ENCODE assay signal across 8 cellular contexts in the genomic region with DNA sequence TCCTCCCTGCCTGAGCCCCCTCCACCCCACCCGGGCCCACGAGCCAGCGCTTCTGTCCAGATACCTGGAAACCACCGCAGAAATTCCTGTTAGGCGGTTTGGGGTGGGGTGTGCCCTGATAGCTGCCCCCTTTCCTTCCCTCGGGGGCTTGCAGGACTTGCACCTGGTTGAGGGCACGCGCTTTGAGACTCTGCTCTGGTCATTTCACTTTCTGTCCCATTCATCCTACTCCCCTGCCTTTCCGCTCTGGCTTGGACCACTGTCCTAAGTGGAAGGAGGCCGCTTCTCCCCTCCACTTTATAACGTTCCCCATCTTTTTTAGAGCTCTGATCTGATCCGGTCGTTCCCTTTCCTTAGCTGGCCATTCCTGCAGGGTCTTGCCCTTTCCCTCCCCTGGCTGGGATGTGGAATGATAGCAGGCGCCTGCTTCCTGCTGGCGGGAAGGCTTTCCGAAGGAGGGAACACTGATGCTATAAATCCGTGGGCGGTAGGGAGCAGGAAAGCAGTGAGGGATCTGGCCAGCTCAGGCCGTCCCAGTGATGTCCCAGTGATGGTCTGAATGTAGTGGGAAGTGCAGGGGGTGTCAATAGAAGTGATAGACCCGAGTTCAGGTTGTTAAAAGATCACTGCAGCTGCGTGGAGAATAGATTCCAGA. TPM values are rescaled to one million over a fixed set of nuclear protein-coding genes. Genes with fewer than 3 reads are reported as not detected.
DNase-seq lines count a peak whose midpoint lies in the region; ATAC-seq and TF ChIP-seq lines count a peak whose summit lies in the region.
"Had no signal": no experiment of that assay in that cellular context is flagged by ENCODE, and none has a peak within 500 bp of the region (broad histone marks: within the 10 kb centered on the region; RNA-seq: fewer than 3 reads in every experiment).

No MANE protein-coding gene starts in this region.

- no peaks in the 10 kb centered on the region; the same call in 1 of the 2 replicates for H3K4me1 ChIP-seq in H9 (ENCODE audit: insufficient read depth, low read length)
- peaks cover 0 to 54% of the 10 kb centered on the region in 2 donors for H3K4me1 ChIP-seq in right atrium auricular region

- WGBS in H9 (ENCODE audit: extremely low coverage, insufficient read length, low lambda C conversion rate): no CpG with 5 or more reads among the region's 21 CpGs

- H3K27me3 Mint-ChIP-seq in H9 (ENCODE audit: low read depth) (no peaks in the 10 kb centered on the region), T-cell (no peaks in the 10 kb centered on the region)

- H4K91ac ChIP-seq in H9 (ENCODE audit: insufficient read length, low read depth, low read length): no peak overlapping the region

- no peaks in the 10 kb centered on the region for H3K27me3 ChIP-seq in H9 (ENCODE audit: insufficient read depth, low read length)
- no peaks in the 10 kb centered on the region for H3K27me3 ChIP-seq in right atrium auricular region

- DNase-seq in H9: no peak
- no peak for DNase-seq in T-cell
- no peak for DNase-seq in right atrium auricular region (ENCODE audit: low spot score)
- no peak for DNase-seq in stimulated activated effector memory CD8-positive, alpha-beta T cell treated with anti-CD3 and anti-CD28 coated beads, Interleukin-12 subunit alpha, Interleukin-12 subunit beta, amount 100 ng/mL, for 72 hours (ENCODE audit: low spot score in 2 of 2)
- no peak for DNase-seq in omental fat pad (ENCODE audit: low spot score)
- DNase-seq: NCI-H1436 had no signal

- no peak overlapping the region for H3K14ac ChIP-seq in H9 (ENCODE audit: insufficient read depth, low read length)

- no peaks in the 10 kb centered on the region for H4K20me1 ChIP-seq in H9 (ENCODE audit: control insufficient read depth, insufficient read depth, insufficient read length)

- no peak overlapping the region for H3T11ph ChIP-seq in H9 (ENCODE audit: low read length)

- no peak overlapping the region for H2BK12ac ChIP-seq in H9 (ENCODE audit: insufficient read length, low read depth, low read length)

- H2BK120ac ChIP-seq in H9 (ENCODE audit: low read depth, low read length, poor library complexity, severe bottlenecking): no peak overlapping the region

- H4K5ac ChIP-seq in H9 (ENCODE audit: insufficient read length, low read depth, low read length): no peak overlapping the region

- H3K27ac ChIP-seq in H9 (ENCODE audit: insufficient read length, low read depth, low read length): no peak overlapping the region
- peak overlapping the region in 1 of 2 donors; percentile 35 for H3K27ac ChIP-seq in right atrium auricular region

- peaks cover 15 to 18% of the 10 kb centered on the region in 2 experiments for H3K4me1 Mint-ChIP-seq in H9
- H3K4me1 Mint-ChIP-seq in T-cell: peaks cover 23 to 41% (median 24%) of the 10 kb centered on the region in 3 donors
- peaks cover 24% of the 10 kb centered on the region for H3K4me1 Mint-ChIP-seq in stimulated activated effector memory CD8-positive, alpha-beta T cell treated with anti-CD3 and anti-CD28 coated beads, Interleukin-12 subunit alpha, Interleukin-12 subunit beta, amount 100 ng/mL, for 72 hours

- H3K56ac ChIP-seq in H9 (ENCODE audit: insufficient read length, low read depth, low read length): no peak overlapping the region

- H2BK20ac ChIP-seq in H9 (ENCODE audit: low read depth, low read length, poor library complexity, severe bottlenecking): no peak overlapping the region

- peak overlapping the region in 2 of 3 experiments; percentile 27 to 76; a peak in 3 of 7 replicates for H3K27ac Mint-ChIP-seq in H9
- no peak overlapping the region for H3K27ac Mint-ChIP-seq in T-cell
- H3K27ac Mint-ChIP-seq in stimulated activated effector memory CD8-positive, alpha-beta T cell treated with anti-CD3 and anti-CD28 coated beads, Interleukin-12 subunit alpha, Interleukin-12 subunit beta, amount 100 ng/mL, for 72 hours: peak overlapping the region; percentile 87

- no peak overlapping the region for H3K18ac ChIP-seq in H9 (ENCODE audit: insufficient read length, low read depth, low read length)

- no peak overlapping the region for H3K23ac ChIP-seq in H9 (ENCODE audit: insufficient read length, low read depth, low read length)

- peaks cover 44 to 70% (median 48%) of the 10 kb centered on the region in 3 experiments for H3K36me3 Mint-ChIP-seq in H9 (ENCODE audit: insufficient read depth in 1 of 3, low read depth in 3 of 3)
- peaks cover 19% of the 10 kb centered on the region for H3K36me3 Mint-ChIP-seq in T-cell
- H3K36me3 Mint-ChIP-seq in stimulated activated effector memory CD8-positive, alpha-beta T cell treated with anti-CD3 and anti-CD28 coated beads, Interleukin-12 subunit alpha, Interleukin-12 subunit beta, amount 100 ng/mL, for 72 hours: peaks cover 19% of the 10 kb centered on the region

- peak overlapping the region; percentile 9 for H3K9ac ChIP-seq in H9 (ENCODE audit: extremely low read depth, insufficient read length, low read length)

- H4K8ac ChIP-seq in H9 (replicated peaks; ENCODE audit: insufficient read length, low read depth, low read length): no peak overlapping the region

- no peak overlapping the region for H3K4ac ChIP-seq in H9 (ENCODE audit: low read depth, low read length)

- no peak overlapping the region for H2AK5ac ChIP-seq in H9 (ENCODE audit: insufficient read length, low read length)

- H3K9me3 Mint-ChIP-seq in H9 (peaks cover 31% of the 10 kb centered on the region in 2 experiments), T-cell (no peaks in the 10 kb centered on the region)
- H3K9me3 Mint-ChIP-seq in stimulated activated effector memory CD8-positive, alpha-beta T cell treated with anti-CD3 and anti-CD28 coated beads, Interleukin-12 subunit alpha, Interleukin-12 subunit beta, amount 100 ng/mL, for 72 hours: no peaks in the 10 kb centered on the region

- POLR2A ChIA-PET in T-cell (lab: Charles Lee): no interaction called here

- peak overlapping the region; percentile 85 to 96 for H3K4me3 Mint-ChIP-seq in H9
- H3K4me3 Mint-ChIP-seq in T-cell: peak overlapping the region; percentile 70 to 84 (median 80)
- peak overlapping the region; percentile 80 for H3K4me3 Mint-ChIP-seq in stimulated activated effector memory CD8-positive, alpha-beta T cell treated with anti-CD3 and anti-CD28 coated beads, Interleukin-12 subunit alpha, Interleukin-12 subunit beta, amount 100 ng/mL, for 72 hours

- ATAC-seq in T-cell (replicated peaks in 1 of 4) (no peak), HG02981 (IDR thresholded peaks at IDR 0.05; ENCODE audit: unreplicated experiment) (no peak), omental fat pad (ENCODE audit: low FRiP score) (no peak), GM19035 (IDR thresholded peaks at IDR 0.05; ENCODE audit: unreplicated experiment) (no peak)
- ATAC-seq in stimulated activated effector memory CD8-positive, alpha-beta T cell treated with anti-CD3 and anti-CD28 coated beads, Interleukin-12 subunit alpha, Interleukin-12 subunit beta, amount 100 ng/mL, for 72 hours: no peak

- peak overlapping the region; percentile 68 to 82 for H3K4me3 ChIP-seq in right atrium auricular region

- no peak overlapping the region for H2AFZ ChIP-seq in H9 (ENCODE audit: low read length)

- H3K79me1 ChIP-seq in H9 (ENCODE audit: insufficient read depth, low read depth, low read length, poor library complexity, severe bottlenecking): no peaks in the 10 kb centered on the region

- peaks cover 21% of the 10 kb centered on the region; the same call in 1 of the 2 replicates for H3K79me2 ChIP-seq in H9 (ENCODE audit: insufficient read depth, low read length)

- peak overlapping the region; percentile 38 for H3K4me2 ChIP-seq in H9 (ENCODE audit: insufficient read depth, insufficient read length, low read length)

- H2BK5ac ChIP-seq in H9 (ENCODE audit: insufficient read length, low read length): no peak overlapping the region

- H3K23me2 ChIP-seq in H9 (ENCODE audit: insufficient read length, low read depth, low read length, poor library complexity, severe bottlenecking): peaks cover 9% of the 10 kb centered on the region

- H3K9me3 ChIP-seq in H9 (ENCODE audit: control insufficient read depth, low read depth, low read length) (no peaks in the 10 kb centered on the region), right atrium auricular region (no peaks in the 10 kb centered on the region)

- TF ChIP-seq CTCF in H9 (conservative IDR thresholded peaks at IDR 0.05) (no peak), right atrium auricular region (IDR thresholded peaks at IDR 0.05) (no peak), omental fat pad (IDR thresholded peaks at IDR 0.05) (no peak)

- CTCF ChIA-PET in T-cell (lab: Charles Lee): interaction anchor here (0.5 to 0.6 kb wide), 2 partner anchors 9 to 101 kb away, joined by 3 to 6 read pairs; no protein-coding TSS in a partner anchor

- H3K36me3 ChIP-seq in right atrium auricular region: peaks cover 9% of the 10 kb centered on the region

- no peak overlapping the region for H2BK15ac ChIP-seq in H9 (ENCODE audit: low read depth, low read length)

RNA-seq across cellular contexts. Expression of gene PRKAR1B, which starts 0.9 kb away (rescaled TPM):
- total RNA-seq in H9 (2021) (43.3 and 44.2 TPM in 2 replicates), T-cell (10 to 100 TPM; 20.7 to 35.4 (median 24.4) TPM), right atrium auricular region (10 to 100 TPM; 15.1 to 15.9 TPM), omental fat pad (10 to 100 TPM in 2 of 4 donors, 1 to 10 TPM in 2; 9.0 to 11.4 (median 10.3) TPM)

RNA-seq across cellular contexts. Expression of gene DNAAF5, which starts 1.4 kb away (rescaled TPM):
- total RNA-seq in H9 (2021): 42.7 and 43.5 TPM in 2 replicates
- 10 to 100 TPM; 12.8 to 21.4 (median 17.1) TPM for total RNA-seq in T-cell
- 10 to 100 TPM; 19.0 to 35.5 TPM for total RNA-seq in right atrium auricular region
- total RNA-seq in omental fat pad: 10 to 100 TPM; 15.7 to 27.1 (median 25.1) TPM

Comparison
In these comparisons a context has a peak if more than half of its experiments do, and no peak if none do; other contexts are left out.
1. H3K27ac Mint-ChIP-seq: peak in H9 (2 of 3) and stimulated activated effector memory CD8-positive, alpha-beta T cell treated with anti-CD3 and anti-CD28 coated beads, Interleukin-12 subunit alpha, Interleukin-12 subunit beta, amount 100 ng/mL, for 72 hours (single experiment); none in T-cell (0 of 2).
2. Peak in every context shown above with its lines, with median percentiles within 50 percentile points of each other: H3K4me3 Mint-ChIP-seq.